ENCODE assay signal across 11 cellular contexts in genomic region chr11:749731-750130, GRCh38. TPM values are rescaled to one million over a fixed set of nuclear protein-coding genes. Genes with fewer than 3 reads are reported as not detected.
DNase-seq lines count a peak whose midpoint lies in the region; ATAC-seq and TF ChIP-seq lines count a peak whose summit lies in the region.
"Had no signal": no experiment of that assay in that cellular context is flagged by ENCODE, and none has a peak within 500 bp of the region (broad histone marks: within the 10 kb centered on the region; RNA-seq: fewer than 3 reads in every experiment).

No MANE protein-coding gene starts in this region.

- H3K9me3 Mint-ChIP-seq in CD8-positive, alpha-beta T cell, result no peaks in the 10 kb centered on the region
- H3K9me3 Mint-ChIP-seq in activated naive CD8-positive, alpha-beta T cell treated with anti-CD3 and anti-CD28 coated beads, Interleukin-2, amount 10 ng/mL, durations not matched to agents 7 days and 5 days, result no peaks in the 10 kb centered on the region

- peak overlapping the region; percentile 18 for H3K4me3 Mint-ChIP-seq in CD8-positive, alpha-beta T cell
- H3K4me3 Mint-ChIP-seq in activated naive CD8-positive, alpha-beta T cell treated with anti-CD3 and anti-CD28 coated beads, Interleukin-2, amount 10 ng/mL, durations not matched to agents 7 days and 5 days, result peak overlapping the region; percentile 54

- peaks cover 17% of the 10 kb centered on the region for H3K4me1 ChIP-seq in CD8-positive, alpha-beta T cell (ENCODE audit: insufficient read depth, low read length)
- H3K4me1 ChIP-seq in Loucy (ENCODE audit: insufficient read depth, low read length, poor library complexity, severe bottlenecking), result peaks cover 26% of the 10 kb centered on the region
- peaks cover 25% of the 10 kb centered on the region for H3K4me1 ChIP-seq in osteoblast (ENCODE audit: insufficient read depth, low read length)

- no peak for ATAC-seq in CD8-positive, alpha-beta T cell
- ATAC-seq in activated naive CD8-positive, alpha-beta T cell treated with anti-CD3 and anti-CD28 coated beads, Interleukin-2, amount 10 ng/mL, durations not matched to agents 7 days and 5 days (ENCODE audit: low read depth), result no peak
- ATAC-seq in GM19452 (IDR thresholded peaks at IDR 0.05; ENCODE audit: unreplicated experiment), result no peak
- no peak for ATAC-seq in GM18511 (IDR thresholded peaks at IDR 0.05; ENCODE audit: unreplicated experiment)
- no peak for ATAC-seq in HG02973 (IDR thresholded peaks at IDR 0.05; ENCODE audit: unreplicated experiment)
- ATAC-seq: gastrocnemius medialis, left lung had no signal

- peaks cover 27% of the 10 kb centered on the region for H3K4me1 Mint-ChIP-seq in CD8-positive, alpha-beta T cell (ENCODE audit: low read depth)
- H3K4me1 Mint-ChIP-seq in activated naive CD8-positive, alpha-beta T cell treated with anti-CD3 and anti-CD28 coated beads, Interleukin-2, amount 10 ng/mL, durations not matched to agents 7 days and 5 days, result peaks cover 16% of the 10 kb centered on the region

- no peak overlapping the region for H3K27ac ChIP-seq in CD8-positive, alpha-beta T cell (ENCODE audit: low read depth, low read length)
- H3K27ac ChIP-seq in osteoblast (ENCODE audit: low read depth, low read length), result peak overlapping the region; percentile 58

- POLR2A ChIA-PET in CD8-positive, alpha-beta T cell (lab: Charles Lee), result no interaction called here
- POLR2A ChIA-PET in activated naive CD8-positive, alpha-beta T cell treated with anti-CD3 and anti-CD28 coated beads, Interleukin-2, amount 10 ng/mL, durations not matched to agents 7 days and 5 days (lab: Charles Lee), result interaction anchor here (0.7 to 1.2 kb wide), 2 partner anchors 12 to 183 kb away, joined by 4 to 5 read pairs; no protein-coding TSS in a partner anchor

- H3K4me3 ChIP-seq in CD8-positive, alpha-beta T cell (ENCODE audit: low read depth, low read length), result no peak overlapping the region
- H3K4me3 ChIP-seq in Loucy (ENCODE audit: low read length, poor library complexity, severe bottlenecking), result peak overlapping the region; percentile 79
- H3K4me3 ChIP-seq in osteoblast (ENCODE audit: insufficient read depth, low read length), result no peak overlapping the region

- peaks cover 7% of the 10 kb centered on the region for H3K36me3 Mint-ChIP-seq in CD8-positive, alpha-beta T cell
- peaks cover 5% of the 10 kb centered on the region for H3K36me3 Mint-ChIP-seq in activated naive CD8-positive, alpha-beta T cell treated with anti-CD3 and anti-CD28 coated beads, Interleukin-2, amount 10 ng/mL, durations not matched to agents 7 days and 5 days

- H3K27me3 ChIP-seq in CD8-positive, alpha-beta T cell (ENCODE audit: insufficient read depth, low read length), result no peaks in the 10 kb centered on the region
- H3K27me3 ChIP-seq in Loucy (ENCODE audit: insufficient read depth, low read length, poor library complexity, severe bottlenecking) (no peaks in the 10 kb centered on the region), osteoblast (ENCODE audit: insufficient read depth, low read length) (no peaks in the 10 kb centered on the region)
- H3K27me3 ChIP-seq: gastrocnemius medialis, left lung had no signal

- H3K27ac Mint-ChIP-seq in CD8-positive, alpha-beta T cell, result no peak overlapping the region
- H3K27ac Mint-ChIP-seq in activated naive CD8-positive, alpha-beta T cell treated with anti-CD3 and anti-CD28 coated beads, Interleukin-2, amount 10 ng/mL, durations not matched to agents 7 days and 5 days, result no peak overlapping the region

- H2AFZ ChIP-seq in Loucy (ENCODE audit: low read length) (no peak overlapping the region), osteoblast (ENCODE audit: low read length) (no peak overlapping the region)

- peaks cover 19% of the 10 kb centered on the region for H4K20me1 ChIP-seq in Loucy (ENCODE audit: insufficient read depth, low read length, poor library complexity, severe bottlenecking)
- peaks cover 27% of the 10 kb centered on the region for H4K20me1 ChIP-seq in osteoblast (ENCODE audit: insufficient read depth, low read length)

- peak overlapping the region; percentile 93 for H3K4me2 ChIP-seq in Loucy (ENCODE audit: low read depth, low read length, poor library complexity, severe bottlenecking)
- H3K4me2 ChIP-seq in osteoblast (ENCODE audit: insufficient read depth, low read length), result peak overlapping the region; percentile 30

- peaks cover 61% of the 10 kb centered on the region for H3K79me2 ChIP-seq in Loucy (ENCODE audit: insufficient read depth, low read length)
- peaks cover 71% of the 10 kb centered on the region for H3K79me2 ChIP-seq in osteoblast (ENCODE audit: insufficient read depth, low read length)

- no peaks in the 10 kb centered on the region for H3K27me3 Mint-ChIP-seq in CD8-positive, alpha-beta T cell (ENCODE audit: low read depth)
- H3K27me3 Mint-ChIP-seq in activated naive CD8-positive, alpha-beta T cell treated with anti-CD3 and anti-CD28 coated beads, Interleukin-2, amount 10 ng/mL, durations not matched to agents 7 days and 5 days, result no peaks in the 10 kb centered on the region

- H3K36me3 ChIP-seq in CD8-positive, alpha-beta T cell (ENCODE audit: insufficient read depth, low read length), result no peaks in the 10 kb centered on the region
- H3K36me3 ChIP-seq in Loucy (ENCODE audit: insufficient read depth, low read length), result no peaks in the 10 kb centered on the region
- H3K36me3 ChIP-seq in osteoblast (ENCODE audit: insufficient read depth, low read length), result peaks cover 10% of the 10 kb centered on the region
- H3K36me3 ChIP-seq: gastrocnemius medialis had no signal

- peak overlapping the region; percentile 78 for H3K9ac ChIP-seq in Loucy (ENCODE audit: low read depth, low read length, poor library complexity, severe bottlenecking)

- no peaks in the 10 kb centered on the region for H3F3A ChIP-seq in Loucy (ENCODE audit: low read depth)

- no peak for DNase-seq in CD8-positive, alpha-beta T cell
- DNase-seq in activated naive CD8-positive, alpha-beta T cell treated with anti-CD3 and anti-CD28 coated beads, Interleukin-2, amount 10 ng/mL, durations not matched to agents 7 days and 5 days, result no peak
- peak; percentile 69 for DNase-seq in osteoblast (ENCODE audit: insufficient read length, low spot score, missing footprints)
- no peak for DNase-seq in NCI-H345 treated with DMSO at 0.1 percent for 48 hours (lab: John Stamatoyannopoulos, UW; ENCODE audit: unreplicated experiment)
- DNase-seq: gastrocnemius medialis, left lung, NCI-H510A treated with DMSO at 0.1 percent for 48 hours had no signal

- intact Hi-C loops in CD8-positive, alpha-beta T cell (cut with DNase I, micrococcal nuclease), result loop anchor here (5.0 kb wide), 1 partner anchor 48 kb away; the partner anchor contains the start of gene SLC25A22 (in 2 of the 2)

- no peak for TF ChIP-seq CTCF in CD8-positive, alpha-beta T cell (IDR thresholded peaks at IDR 0.05)
- TF ChIP-seq CTCF in Loucy (conservative IDR thresholded peaks at IDR 0.05; ENCODE audit: low read length), result no peak
- no peak for TF ChIP-seq CTCF in osteoblast (IDR thresholded peaks at IDR 0.05; ENCODE audit: extremely low read depth, low read depth, low read length)

- CTCF ChIA-PET in CD8-positive, alpha-beta T cell (lab: Charles Lee), result no interaction called here

- H3K9me3 ChIP-seq in CD8-positive, alpha-beta T cell (ENCODE audit: low read length), result no peaks in the 10 kb centered on the region
- H3K9me3 ChIP-seq in Loucy (ENCODE audit: insufficient read depth, low read depth, low read length) (no peaks in the 10 kb centered on the region), osteoblast (ENCODE audit: low read depth, low read length) (no peaks in the 10 kb centered on the region)
- H3K9me3 ChIP-seq: gastrocnemius medialis, left lung had no signal

- H3K9me2 ChIP-seq in Loucy (replicated peaks; ENCODE audit: low read depth, low read length), result no peaks in the 10 kb centered on the region

RNA-seq across cellular contexts. Expression of gene TALDO1, which starts 2.5 kb away (rescaled TPM):
- total RNA-seq in CD8-positive, alpha-beta T cell, result 10 to 100 TPM; 30.2 to 31.0 TPM
- total RNA-seq in activated naive CD8-positive, alpha-beta T cell treated with anti-CD3 and anti-CD28 coated beads, Interleukin-2, amount 10 ng/mL, durations not matched to agents 7 days and 5 days, result 100 to 1,000 TPM; 199 to 206 TPM
- total RNA-seq in osteoblast, result 204 TPM in 2 replicates

RNA-seq across cellular contexts. Expression of gene GATD1, which starts 27.6 kb away (rescaled TPM):
- total RNA-seq in CD8-positive, alpha-beta T cell, result 10 to 100 TPM; 21.2 to 22.6 TPM
- 10 to 100 TPM; 59.8 to 62.4 TPM for total RNA-seq in activated naive CD8-positive, alpha-beta T cell treated with anti-CD3 and anti-CD28 coated beads, Interleukin-2, amount 10 ng/mL, durations not matched to agents 7 days and 5 days
- total RNA-seq in osteoblast, result 31.5 and 37.3 TPM in 2 replicates

RNA-seq across cellular contexts. Expression of gene CEND1, which starts 40.2 kb away (rescaled TPM):
- total RNA-seq in CD8-positive, alpha-beta T cell, result not detected
- total RNA-seq in activated naive CD8-positive, alpha-beta T cell treated with anti-CD3 and anti-CD28 coated beads, Interleukin-2, amount 10 ng/mL, durations not matched to agents 7 days and 5 days, result under 1 TPM in 1 of 2 experiments, not detected in 1; 0.37 TPM
- total RNA-seq in osteoblast, result not detected in 2 replicates

RNA-seq across cellular contexts. Expression of gene EPS8L2, which starts 43.7 kb away (rescaled TPM):
- total RNA-seq in CD8-positive, alpha-beta T cell, result 10 to 100 TPM in 1 of 2 experiments, 1 to 10 TPM in 1; 9.6 to 12.2 TPM
- 10 to 100 TPM; 19.0 to 24.5 TPM for total RNA-seq in activated naive CD8-positive, alpha-beta T cell treated with anti-CD3 and anti-CD28 coated beads, Interleukin-2, amount 10 ng/mL, durations not matched to agents 7 days and 5 days
- 29.7 and 30.1 TPM in 2 replicates for total RNA-seq in osteoblast

RNA-seq across cellular contexts. Expression of gene SLC25A22, which starts 48.4 kb away (rescaled TPM):
- total RNA-seq in CD8-positive, alpha-beta T cell, result 10 to 100 TPM; 11.6 to 15.7 TPM
- total RNA-seq in activated naive CD8-positive, alpha-beta T cell treated with anti-CD3 and anti-CD28 coated beads, Interleukin-2, amount 10 ng/mL, durations not matched to agents 7 days and 5 days, result 10 to 100 TPM; 35.1 to 35.8 TPM
- total RNA-seq in osteoblast, result 8.0 and 9.0 TPM in 2 replicates
